ENCODE assay signal across 9 cellular contexts in the genomic region with DNA sequence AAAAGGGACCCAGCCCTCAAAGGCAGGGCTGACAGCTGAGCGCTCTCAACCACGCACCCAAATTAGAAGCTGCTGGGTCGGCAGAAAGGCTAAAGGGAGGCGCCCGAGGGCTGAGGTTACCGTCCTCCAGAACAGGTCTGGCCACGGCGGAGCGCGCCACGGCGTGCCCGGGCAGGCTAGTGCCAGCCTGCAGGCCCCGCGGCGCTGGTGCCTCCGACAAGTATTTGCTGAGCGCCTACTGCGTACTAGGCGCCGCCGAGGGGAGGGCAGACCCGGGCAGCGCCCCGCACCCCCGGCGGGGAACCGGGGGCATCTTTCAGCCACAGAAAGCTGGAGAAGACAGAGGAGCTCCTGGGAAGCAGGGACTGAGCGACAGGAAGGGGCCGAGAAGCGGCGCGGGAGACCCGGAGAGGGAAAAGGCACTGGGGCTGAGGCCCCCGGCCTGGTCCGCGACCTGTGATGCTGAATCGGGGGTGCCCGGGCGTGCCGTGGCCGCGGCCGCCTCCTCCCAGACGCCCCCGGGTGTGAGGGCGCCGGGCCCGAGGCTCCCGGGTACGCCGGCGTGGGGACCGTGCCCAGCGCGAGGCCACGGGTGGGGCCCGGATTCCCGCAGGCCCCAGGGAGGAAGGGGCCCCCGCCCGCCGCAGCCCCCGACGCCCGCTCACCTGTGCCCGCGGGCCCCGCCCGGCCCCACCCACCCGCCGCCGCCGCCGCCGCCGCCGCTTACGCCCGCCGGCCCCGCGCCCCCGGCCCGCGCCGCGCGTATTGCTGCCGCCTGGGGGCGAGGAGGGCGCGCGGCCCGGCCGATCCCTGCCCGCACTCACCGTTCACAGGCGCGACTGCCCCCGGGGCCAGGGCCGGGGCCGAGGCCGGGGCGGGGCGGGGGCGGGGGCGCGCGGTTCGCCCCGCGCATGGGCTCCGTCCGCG. TPM values are rescaled to one million over a fixed set of nuclear protein-coding genes. Genes with fewer than 3 reads are reported as not detected.
A peak's percentile ranks its signal among the peaks of the same experiment; 100 is the strongest.
DNase-seq lines count a peak whose midpoint lies in the region; ATAC-seq, FAIRE-seq and TF ChIP-seq lines count a peak whose summit lies in the region.
"Had no signal": no experiment of that assay in that cellular context is flagged by ENCODE, and none has a peak within 500 bp of the region (broad histone marks: within the 10 kb centered on the region; RNA-seq: fewer than 3 reads in every experiment).

No MANE protein-coding gene starts in this region.

- no peaks in the 10 kb centered on the region for H3K9me3 ChIP-seq in HAP-1
- H3K9me3 ChIP-seq in OCI-LY3 (ENCODE audit: insufficient read depth, low read length) = no peaks in the 10 kb centered on the region
- no peaks in the 10 kb centered on the region for H3K9me3 ChIP-seq in K562 (replicated peaks; ENCODE audit: control insufficient read depth, insufficient read depth, low read depth, low read length)
- H3K9me3 ChIP-seq in keratinocyte (ENCODE audit: control insufficient read depth, low read depth, low read length) = no peaks in the 10 kb centered on the region

- no peak overlapping the region; the same call in 1 of the 2 replicates for H2AFZ ChIP-seq in OCI-LY3 (ENCODE audit: low read depth, low read length)
- H2AFZ ChIP-seq in K562 (ENCODE audit: low read depth, low read length) = no peak overlapping the region
- H2AFZ ChIP-seq in keratinocyte (ENCODE audit: control insufficient read depth, low read length) = no peak overlapping the region

- BruUV-seq in K562 (replicated peaks; lab: Mats Ljungman, UMichigan) = no TSS peak

- no peak for TF ChIP-seq CTCF in OCI-LY3 (IDR thresholded peaks at IDR 0.05; ENCODE audit: low read depth, low read length)
- TF ChIP-seq CTCF in K562 (IDR thresholded peaks at IDR 0.05 in 2 of 3, conservative IDR thresholded peaks at IDR 0.05 in 1 of 3; ENCODE audit: insufficient read depth in 2 of 3, low read depth in 1 of 3, low read length in 3 of 3) = no peak
- TF ChIP-seq CTCF in keratinocyte (optimal IDR thresholded peaks at IDR 0.05 in 1 of 3, IDR thresholded peaks at IDR 0.05 in 1 of 3, conservative IDR thresholded peaks at IDR 0.05 in 1 of 3; ENCODE audit: extremely low read depth in 1 of 3, insufficient read depth in 2 of 3, low read length in 3 of 3) = peak in 1 of 3 experiments; percentile 29

- peaks cover 3% of the 10 kb centered on the region for H3K9me1 ChIP-seq in K562 (ENCODE audit: control insufficient read depth, insufficient read depth, low read length)
- no peaks in the 10 kb centered on the region for H3K9me1 ChIP-seq in keratinocyte (ENCODE audit: control insufficient read depth, extremely low read depth, insufficient read depth, low read length)

- no peak for TF ChIP-seq EP300 in K562 (IDR thresholded peaks at IDR 0.05; ENCODE audit: low read length)

- intact Hi-C loops in K562 (cut with micrococcal nuclease) = no loop called here

- H3K4me2 ChIP-seq in OCI-LY3 (ENCODE audit: low read length) (peak overlapping the region; percentile 74), K562 (ENCODE audit: insufficient read depth, low read length) (peak overlapping the region; percentile 78), keratinocyte (ENCODE audit: control insufficient read depth, extremely low read depth, insufficient read depth, low read depth, low read length) (peak overlapping the region; percentile 59)

- in situ Hi-C loops in HAP-1 (cut with MboI; ENCODE audit: low sequenced_read_pairs) (no loop called here), K562 (cut with MboI) (no loop called here)

- H3K27ac ChIP-seq in OCI-LY3 (ENCODE audit: low read length) = peak overlapping the region; percentile 35
- H3K27ac ChIP-seq in K562 (ENCODE audit: extremely low read depth, low read depth, low read length) = peak overlapping the region; percentile 72; the same call in 2 of the 3 replicates
- peak overlapping the region; percentile 82 for H3K27ac ChIP-seq in keratinocyte (ENCODE audit: control insufficient read depth, insufficient read depth, low read length)

- CTCF ChIA-PET in K562 (lab: Yijun Ruan, JAX; ENCODE audit: low intra/inter-chr PET ratio) = interaction anchor here (0.5 to 0.6 kb wide), 2 partner anchors 16 to 33 kb away, joined by 3 to 5 read pairs; no protein-coding TSS in a partner anchor

- H3K9ac ChIP-seq in OCI-LY3 (ENCODE audit: low read length) (peak overlapping the region; percentile 83), K562 (ENCODE audit: insufficient read depth in 1 of 2, low read depth in 2 of 2, low read length in 2 of 2) (peak overlapping the region; percentile 78 to 95), keratinocyte (ENCODE audit: control insufficient read depth, extremely low read depth, insufficient read depth, low read length) (peak overlapping the region; percentile 90)

- H3K79me2 ChIP-seq in OCI-LY3 (ENCODE audit: low read length) (peaks cover 12% of the 10 kb centered on the region), K562 (ENCODE audit: control insufficient read depth, insufficient read depth, low read length) (peaks cover 17% of the 10 kb centered on the region), keratinocyte (ENCODE audit: control insufficient read depth, insufficient read depth, low read length) (peaks cover 31% of the 10 kb centered on the region)

- H3K4me3 ChIP-seq in HAP-1 (peak overlapping the region; percentile 77), OCI-LY3 (ENCODE audit: low read length) (peak overlapping the region; percentile 84), K562 (peak overlapping the region; percentile 78), keratinocyte (ENCODE audit: control insufficient read depth in 2 of 3, extremely low read depth in 1 of 3, insufficient read depth in 2 of 3, low read depth in 1 of 3, low read length in 3 of 3) (peak overlapping the region; percentile 74 to 96 (median 83))

- dilution Hi-C loops in keratinocyte (cut with MboI; ENCODE audit: extremely low pct_ligation_motif_present, low sequenced_read_pairs) = no loop called here

- peak; percentile 23 for DNase-seq in EH (ENCODE audit: low read depth)
- DNase-seq in HAP-1 (ENCODE audit: low spot score in 2 of 2) = peak in 1 of 2 experiments; percentile 43
- peak in 2 of 4 experiments; percentile 21 to 34 for DNase-seq in K562 (ENCODE audit: extremely low read depth in 1 of 4, low spot score in 3 of 4)
- peak; percentile 61 for DNase-seq in keratinocyte (ENCODE audit: low read depth, low spot score)
- DNase-seq in stimulated activated naive CD8-positive, alpha-beta T cell treated with anti-CD3 and anti-CD28 coated beads, Interleukin-15, Interleukin-2, amounts not matched to agents 100 U/mL and 50 U/mL, for 24 hours = peak; percentile 48
- DNase-seq in T1000 (lab: John Stamatoyannopoulos, UW) = no peak

- no peak for TF ChIP-seq RAD21 in K562 (CRISPR knock-in tag; conservative IDR thresholded peaks at IDR 0.05 in 1 of 2, IDR thresholded peaks at IDR 0.05 in 1 of 2)

- H3K4me1 ChIP-seq in HAP-1 (no peaks in the 10 kb centered on the region; the same call in 1 of the 2 replicates), OCI-LY3 (ENCODE audit: low read length) (peaks cover 20% of the 10 kb centered on the region; the same call in 1 of the 2 replicates), K562 (replicated peaks in 1 of 2; ENCODE audit: control insufficient read depth in 2 of 2, insufficient read depth in 2 of 2, low read length in 2 of 2) (peaks cover 22 to 78% of the 10 kb centered on the region in 2 experiments), keratinocyte (ENCODE audit: control insufficient read depth, extremely low read depth, insufficient read depth, low read length) (peaks cover 23% of the 10 kb centered on the region)

- H4K20me1 ChIP-seq in OCI-LY3 (ENCODE audit: insufficient read depth, low read length) (peaks cover 10% of the 10 kb centered on the region), K562 (replicated peaks; ENCODE audit: control insufficient read depth, insufficient read depth, low read length) (0 out of 2 replicates have a peak, but pooled peaks cover 4% of the 10 kb centered on the region), keratinocyte (ENCODE audit: control insufficient read depth, extremely low read depth, insufficient read depth, low read length) (peaks cover 22% of the 10 kb centered on the region)

- POLR2A ChIA-PET in K562 (lab: Yijun Ruan, JAX) = interaction anchor here (0.5 to 1.1 kb wide), 5 partner anchors 14 to 274 kb away, joined by 3 to 5 read pairs (median 4); no protein-coding TSS in a partner anchor

- 6% methylated on average over 45 of the region's 115 CpGs for WGBS in K562 (ENCODE audit: insufficient coverage, low coverage, missing lambda C conversion rate)

- no peaks in the 10 kb centered on the region for H3K27me3 ChIP-seq in HAP-1 (ENCODE audit: low read depth)
- no peaks in the 10 kb centered on the region for H3K27me3 ChIP-seq in OCI-LY3 (ENCODE audit: low read depth, low read length)
- no peaks in the 10 kb centered on the region for H3K27me3 ChIP-seq in K562 (ENCODE audit: control insufficient read depth in 2 of 2, insufficient read depth in 2 of 2, low read length in 2 of 2)
- H3K27me3 ChIP-seq in keratinocyte (ENCODE audit: control insufficient read depth, extremely low read depth, insufficient read depth, low read length) = peaks cover 6% of the 10 kb centered on the region

- ATAC-seq in K562 (no peak; the same call in 2 of the 3 replicates), GM19452 (IDR thresholded peaks at IDR 0.05; ENCODE audit: unreplicated experiment) (no peak)
- ATAC-seq in stimulated activated naive CD8-positive, alpha-beta T cell treated with anti-CD3 and anti-CD28 coated beads, Interleukin-15, Interleukin-2, amounts not matched to agents 100 U/mL and 50 U/mL, for 24 hours = peak; percentile 3

- no peak for TF ChIP-seq POLR2A in K562 (conservative IDR thresholded peaks at IDR 0.05)

- H3K36me3 ChIP-seq in HAP-1 (replicated peaks) (peaks cover 26% of the 10 kb centered on the region), OCI-LY3 (replicated peaks; ENCODE audit: low read depth, low read length) (no peaks in the 10 kb centered on the region), K562 (ENCODE audit: control insufficient read depth, insufficient read depth, low read length) (peaks cover 35% of the 10 kb centered on the region; the same call in 1 of the 3 replicates), keratinocyte (ENCODE audit: control insufficient read depth in 2 of 2, extremely low read depth in 1 of 2, insufficient read depth in 2 of 2, low read length in 2 of 2) (peaks cover 17 to 27% of the 10 kb centered on the region in 2 experiments)

- FAIRE-seq in K562 (lab: Jason Lieb, UNC) (no peak), keratinocyte (lab: Jason Lieb, UNC) (peak; percentile 81)
- FAIRE-seq: TTC549 had no signal

RNA-seq across cellular contexts. Expression of a gene that starts 0.5 kb away (rescaled TPM):
- total RNA-seq in K562 (2011; cell fraction: chromatin; rRNA removed; ENCODE audit: low replicate concordance) = 31.9 and 88.4 TPM in 2 replicates
- 70.2 and 80.9 TPM in 2 replicates for total RNA-seq in K562 (2011; cell fraction: nucleolus; rRNA removed)
- total RNA-seq in K562 (2011; cell fraction: nucleoplasm; rRNA removed) = 37.3 and 47.9 TPM in 2 replicates
- 73.5 and 75.9 TPM in 2 replicates for total RNA-seq in K562 (2014; rRNA removed)
- total RNA-seq in K562 (2014; rRNA removed; fragmentation: Illumina TruSeq; extraction: Trizol) = 11.3 and 16.8 TPM in 2 replicates
- total RNA-seq in K562 (2015; rRNA removed; fragmentation: Illumina TruSeq; extraction: Trizol) = 41.3 and 43.3 TPM in 2 replicates
- total RNA-seq in K562 (2021) = 64.9 and 68.5 TPM in 2 replicates
- 29.6 and 34.9 TPM in 2 replicates for polyA plus RNA-seq in K562 (2011; rRNA removed)
- 39.3 and 69.6 TPM in 2 replicates for polyA plus RNA-seq in K562 (2011; cell fraction: cytosol; rRNA removed)
- 98.3 and 113 TPM in 2 replicates for polyA plus RNA-seq in K562 (2011; cell fraction: nucleus; rRNA removed)
- 47.4 and 91.9 TPM in 2 replicates for polyA plus RNA-seq in K562 (2012)
- polyA plus RNA-seq in K562 (2014; fragmentation: Illumina TruSeq; extraction: Trizol) = 28.0 and 46.2 TPM in 2 replicates
- 1 to 10 TPM; 2.8 to 5.8 TPM for polyA plus RNA-seq in K562 (2014; fragmentation: Nextera tagmentation; extraction: Ambion mirVana)
- polyA plus RNA-seq in K562 (2014; rRNA removed) = 52.0 and 61.3 TPM in 2 replicates
- polyA minus RNA-seq in K562 (2011; rRNA and poly(A)+ RNA removed) = 17.3 and 37.2 TPM in 2 replicates
- 18.2 and 20.6 TPM in 2 replicates for polyA minus RNA-seq in K562 (2011; cell fraction: cytosol; rRNA and poly(A)+ RNA removed)
- polyA minus RNA-seq in K562 (2011; cell fraction: nucleus; rRNA and poly(A)+ RNA removed) = 13.1 and 25.3 TPM in 2 replicates
- polyA plus RNA-seq in keratinocyte = 112 to 164 TPM (median 122 TPM) in 3 replicates
- 109 TPM for polyA plus RNA-seq in keratinocyte (2011; ENCODE audit: low read depth)
- 105 and 178 TPM in 2 replicates for polyA plus RNA-seq in keratinocyte (2011; cell fraction: cytosol; rRNA removed)
- polyA plus RNA-seq in keratinocyte (2011; cell fraction: nucleus; rRNA removed) = 175 and 179 TPM in 2 replicates
- polyA plus RNA-seq in keratinocyte (2012; ENCODE audit: low replicate concordance) = 115 and 238 TPM in 2 replicates
- polyA minus RNA-seq in keratinocyte = 143 to 287 TPM (median 170 TPM) in 3 replicates
- polyA minus RNA-seq in keratinocyte (2011; cell fraction: cytosol; rRNA and poly(A)+ RNA removed) = 122 TPM
- 24.8 and 25.6 TPM in 2 replicates for polyA minus RNA-seq in keratinocyte (2011; cell fraction: nucleus; rRNA and poly(A)+ RNA removed)

RNA-seq across cellular contexts. Expression of a gene that starts 2.5 kb away (rescaled TPM):
- total RNA-seq in K562 (2011; cell fraction: chromatin; rRNA removed; ENCODE audit: low replicate concordance) = 8.0 and 39.1 TPM in 2 replicates
- 24.1 and 24.3 TPM in 2 replicates for total RNA-seq in K562 (2011; cell fraction: nucleolus; rRNA removed)
- total RNA-seq in K562 (2011; cell fraction: nucleoplasm; rRNA removed) = 9.9 and 12.5 TPM in 2 replicates
- total RNA-seq in K562 (2014; rRNA removed) = 1.5 and 1.6 TPM in 2 replicates
- total RNA-seq in K562 (2014; rRNA removed; fragmentation: Illumina TruSeq; extraction: Trizol) = 0.13 and 0.22 TPM in 2 replicates
- total RNA-seq in K562 (2015; rRNA removed; fragmentation: Illumina TruSeq; extraction: Trizol) = 1.0 and 1.3 TPM in 2 replicates
- total RNA-seq in K562 (2021) = 3.4 and 4.5 TPM in 2 replicates
- 1.0 and 1.6 TPM in 2 replicates for polyA plus RNA-seq in K562 (2011; rRNA removed)
- polyA plus RNA-seq in K562 (2011; cell fraction: cytosol; rRNA removed) = 0.84 and 3.6 TPM in 2 replicates
- polyA plus RNA-seq in K562 (2011; cell fraction: nucleus; rRNA removed) = 11.6 and 26.8 TPM in 2 replicates
- polyA plus RNA-seq in K562 (2012) = 3.3 and 10.8 TPM in 2 replicates
- 0.61 and 1.4 TPM in 2 replicates for polyA plus RNA-seq in K562 (2014; fragmentation: Illumina TruSeq; extraction: Trizol)
- under 1 TPM in 1 of 2 experiments, not detected in 1; 0.03 TPM for polyA plus RNA-seq in K562 (2014; fragmentation: Nextera tagmentation; extraction: Ambion mirVana)
- polyA plus RNA-seq in K562 (2014; rRNA removed) = 3.6 and 4.3 TPM in 2 replicates
- polyA minus RNA-seq in K562 (2011; rRNA and poly(A)+ RNA removed) = 0.45 and 0.77 TPM in 2 replicates
- polyA minus RNA-seq in K562 (2011; cell fraction: cytosol; rRNA and poly(A)+ RNA removed) = 0.86 and 1.1 TPM in 2 replicates
- polyA minus RNA-seq in K562 (2011; cell fraction: nucleus; rRNA and poly(A)+ RNA removed) = 3.6 and 4.6 TPM in 2 replicates
- 0.14 to 0.44 TPM (median 0.28 TPM) in 3 replicates for polyA plus RNA-seq in keratinocyte
- polyA plus RNA-seq in keratinocyte (2011; ENCODE audit: low read depth) = not detected
- 0.09 and 0.18 TPM in 2 replicates for polyA plus RNA-seq in keratinocyte (2011; cell fraction: cytosol; rRNA removed)
- 0.53 and 1.1 TPM in 2 replicates for polyA plus RNA-seq in keratinocyte (2011; cell fraction: nucleus; rRNA removed)
- polyA plus RNA-seq in keratinocyte (2012; ENCODE audit: low replicate concordance) = 0.39 and 0.45 TPM in 2 replicates
- 0.26 to 0.38 TPM (median 0.30 TPM) in 3 replicates for polyA minus RNA-seq in keratinocyte
- not detected for polyA minus RNA-seq in keratinocyte (2011; cell fraction: cytosol; rRNA and poly(A)+ RNA removed)
- polyA minus RNA-seq in keratinocyte (2011; cell fraction: nucleus; rRNA and poly(A)+ RNA removed) = 0.23 and 0.63 TPM in 2 replicates

RNA-seq across cellular contexts. Expression of a gene that starts 25.7 kb away (rescaled TPM):
- total RNA-seq in K562 (2011; cell fraction: chromatin; rRNA removed; ENCODE audit: low replicate concordance) = 3.8 and 17.0 TPM in 2 replicates
- total RNA-seq in K562 (2011; cell fraction: nucleolus; rRNA removed) = 10.9 and 14.7 TPM in 2 replicates
- 6.7 and 8.2 TPM in 2 replicates for total RNA-seq in K562 (2011; cell fraction: nucleoplasm; rRNA removed)
- total RNA-seq in K562 (2014; rRNA removed) (2.0 and 2.9 TPM in 2 replicates), K562 (2014; rRNA removed; fragmentation: Illumina TruSeq; extraction: Trizol) (0.19 TPM in 1 of 2 replicates, not detected in the other), K562 (2015; rRNA removed; fragmentation: Illumina TruSeq; extraction: Trizol) (0.98 and 1.1 TPM in 2 replicates), K562 (2021) (3.5 and 3.9 TPM in 2 replicates)
- polyA plus RNA-seq in K562 (2011; rRNA removed) (1.1 and 2.8 TPM in 2 replicates), K562 (2014; fragmentation: Illumina TruSeq; extraction: Trizol) (0.48 and 0.98 TPM in 2 replicates), K562 (2014; fragmentation: Nextera tagmentation; extraction: Ambion mirVana) (not detected), K562 (2014; rRNA removed) (1.8 and 4.2 TPM in 2 replicates), keratinocyte (0.94 to 1.5 TPM (median 1.2 TPM) in 3 replicates)
- polyA plus RNA-seq in K562 (2011; cell fraction: cytosol; rRNA removed) = 1.3 and 3.2 TPM in 2 replicates
- polyA plus RNA-seq in K562 (2011; cell fraction: nucleus; rRNA removed) = 28.7 and 36.1 TPM in 2 replicates
- 3.2 and 9.3 TPM in 2 replicates for polyA plus RNA-seq in K562 (2012)
- 0.14 and 0.30 TPM in 2 replicates for polyA minus RNA-seq in K562 (2011; rRNA and poly(A)+ RNA removed)
- 1.2 and 1.4 TPM in 2 replicates for polyA minus RNA-seq in K562 (2011; cell fraction: cytosol; rRNA and poly(A)+ RNA removed)
- polyA minus RNA-seq in K562 (2011; cell fraction: nucleus; rRNA and poly(A)+ RNA removed) = 4.0 and 6.1 TPM in 2 replicates
- 1.7 TPM for polyA plus RNA-seq in keratinocyte (2011; ENCODE audit: low read depth)
- polyA plus RNA-seq in keratinocyte (2011; cell fraction: cytosol; rRNA removed) = 0.13 and 0.73 TPM in 2 replicates
- 4.6 and 7.2 TPM in 2 replicates for polyA plus RNA-seq in keratinocyte (2011; cell fraction: nucleus; rRNA removed)
- 0.81 and 1.4 TPM in 2 replicates for polyA plus RNA-seq in keratinocyte (2012; ENCODE audit: low replicate concordance)
- 0.13 to 0.58 TPM (median 0.49 TPM) in 3 replicates for polyA minus RNA-seq in keratinocyte
- polyA minus RNA-seq in keratinocyte (2011; cell fraction: cytosol; rRNA and poly(A)+ RNA removed) = 1.2 TPM
- polyA minus RNA-seq in keratinocyte (2011; cell fraction: nucleus; rRNA and poly(A)+ RNA removed) = 0.31 and 1.2 TPM in 2 replicates

RNA-seq across cellular contexts. Expression of a gene that starts 25.9 kb away (rescaled TPM):
- total RNA-seq in K562 (2011; cell fraction: chromatin; rRNA removed; ENCODE audit: low replicate concordance) = 15.6 and 50.0 TPM in 2 replicates
- total RNA-seq in K562 (2011; cell fraction: nucleolus; rRNA removed) = 73.5 and 76.5 TPM in 2 replicates
- 28.3 and 32.9 TPM in 2 replicates for total RNA-seq in K562 (2011; cell fraction: nucleoplasm; rRNA removed)
- total RNA-seq in K562 (2014; rRNA removed) (45.2 and 50.3 TPM in 2 replicates), K562 (2014; rRNA removed; fragmentation: Illumina TruSeq; extraction: Trizol) (1.1 and 2.2 TPM in 2 replicates), K562 (2015; rRNA removed; fragmentation: Illumina TruSeq; extraction: Trizol) (16.2 and 18.6 TPM in 2 replicates), K562 (2021) (30.5 and 31.7 TPM in 2 replicates)
- polyA plus RNA-seq in K562 (2011; rRNA removed) (19.8 and 30.3 TPM in 2 replicates), K562 (2014; fragmentation: Illumina TruSeq; extraction: Trizol) (3.0 and 17.0 TPM in 2 replicates), K562 (2014; fragmentation: Nextera tagmentation; extraction: Ambion mirVana) (under 1 TPM; 0.41 to 0.92 TPM), K562 (2014; rRNA removed) (44.3 and 52.7 TPM in 2 replicates), keratinocyte (23.1 to 63.6 TPM (median 24.3 TPM) in 3 replicates)
- polyA plus RNA-seq in K562 (2011; cell fraction: cytosol; rRNA removed) = 43.4 and 94.2 TPM in 2 replicates
- 170 and 239 TPM in 2 replicates for polyA plus RNA-seq in K562 (2011; cell fraction: nucleus; rRNA removed)
- polyA plus RNA-seq in K562 (2012) = 27.7 and 32.0 TPM in 2 replicates
- 2.7 and 4.7 TPM in 2 replicates for polyA minus RNA-seq in K562 (2011; rRNA and poly(A)+ RNA removed)
- 10.8 and 13.3 TPM in 2 replicates for polyA minus RNA-seq in K562 (2011; cell fraction: cytosol; rRNA and poly(A)+ RNA removed)
- 18.8 and 21.8 TPM in 2 replicates for polyA minus RNA-seq in K562 (2011; cell fraction: nucleus; rRNA and poly(A)+ RNA removed)
- polyA plus RNA-seq in keratinocyte (2011; ENCODE audit: low read depth) = 11.0 TPM
- 11.0 and 33.6 TPM in 2 replicates for polyA plus RNA-seq in keratinocyte (2011; cell fraction: cytosol; rRNA removed)
- 91.2 and 106 TPM in 2 replicates for polyA plus RNA-seq in keratinocyte (2011; cell fraction: nucleus; rRNA removed)
- polyA plus RNA-seq in keratinocyte (2012; ENCODE audit: low replicate concordance) = 23.0 and 32.2 TPM in 2 replicates
- 10.4 to 19.1 TPM (median 15.0 TPM) in 3 replicates for polyA minus RNA-seq in keratinocyte
- 56.2 TPM for polyA minus RNA-seq in keratinocyte (2011; cell fraction: cytosol; rRNA and poly(A)+ RNA removed)
- 30.8 and 35.3 TPM in 2 replicates for polyA minus RNA-seq in keratinocyte (2011; cell fraction: nucleus; rRNA and poly(A)+ RNA removed)

RNA-seq across cellular contexts. Expression of a gene that starts 27.8 kb away (rescaled TPM):
- total RNA-seq in K562 (2011; cell fraction: chromatin; rRNA removed; ENCODE audit: low replicate concordance) = 70.8 and 222 TPM in 2 replicates
- total RNA-seq in K562 (2011; cell fraction: nucleolus; rRNA removed) = 197 and 200 TPM in 2 replicates
- 94.3 and 102 TPM in 2 replicates for total RNA-seq in K562 (2011; cell fraction: nucleoplasm; rRNA removed)
- total RNA-seq in K562 (2014; rRNA removed) (159 and 178 TPM in 2 replicates), K562 (2014; rRNA removed; fragmentation: Illumina TruSeq; extraction: Trizol) (12.9 and 20.3 TPM in 2 replicates), K562 (2015; rRNA removed; fragmentation: Illumina TruSeq; extraction: Trizol) (97.2 and 102 TPM in 2 replicates), K562 (2021) (160 and 164 TPM in 2 replicates)
- polyA plus RNA-seq in K562 (2011; rRNA removed) (38.5 and 71.1 TPM in 2 replicates), K562 (2014; fragmentation: Illumina TruSeq; extraction: Trizol) (44.3 and 107 TPM in 2 replicates), K562 (2014; fragmentation: Nextera tagmentation; extraction: Ambion mirVana) (10 to 100 TPM in 1 of 2 experiments, 1 to 10 TPM in 1; 2.5 to 11.8 TPM), K562 (2014; rRNA removed) (104 and 114 TPM in 2 replicates), keratinocyte (92.0 to 171 TPM (median 108 TPM) in 3 replicates)
- polyA plus RNA-seq in K562 (2011; cell fraction: cytosol; rRNA removed) = 53.4 and 159 TPM in 2 replicates
- polyA plus RNA-seq in K562 (2011; cell fraction: nucleus; rRNA removed) = 178 and 263 TPM in 2 replicates
- polyA plus RNA-seq in K562 (2012) = 144 and 249 TPM in 2 replicates
- polyA minus RNA-seq in K562 (2011; rRNA and poly(A)+ RNA removed) = 18.1 and 34.7 TPM in 2 replicates
- polyA minus RNA-seq in K562 (2011; cell fraction: cytosol; rRNA and poly(A)+ RNA removed) = 72.0 and 82.7 TPM in 2 replicates
- 72.2 and 76.6 TPM in 2 replicates for polyA minus RNA-seq in K562 (2011; cell fraction: nucleus; rRNA and poly(A)+ RNA removed)
- 196 TPM for polyA plus RNA-seq in keratinocyte (2011; ENCODE audit: low read depth)
- polyA plus RNA-seq in keratinocyte (2011; cell fraction: cytosol; rRNA removed) = 136 and 249 TPM in 2 replicates
- polyA plus RNA-seq in keratinocyte (2011; cell fraction: nucleus; rRNA removed) = 186 and 288 TPM in 2 replicates
- 193 and 309 TPM in 2 replicates for polyA plus RNA-seq in keratinocyte (2012; ENCODE audit: low replicate concordance)
- polyA minus RNA-seq in keratinocyte = 118 to 321 TPM (median 182 TPM) in 3 replicates
- 295 TPM for polyA minus RNA-seq in keratinocyte (2011; cell fraction: cytosol; rRNA and poly(A)+ RNA removed)
- 131 and 149 TPM in 2 replicates for polyA minus RNA-seq in keratinocyte (2011; cell fraction: nucleus; rRNA and poly(A)+ RNA removed)
